ENCODE assay signal across 1 cellular context in genomic region chr17:8079291-8080207, GRCh38.
TF ChIP-seq lines count a peak whose summit lies in the region.

No MANE protein-coding gene starts in this region.

TF ChIP-seq in A549, 52 proteins besides CTCF, POLR2A, EP300 and RAD21 (continued from another document):
- TF ChIP-seq, protein P1, sequence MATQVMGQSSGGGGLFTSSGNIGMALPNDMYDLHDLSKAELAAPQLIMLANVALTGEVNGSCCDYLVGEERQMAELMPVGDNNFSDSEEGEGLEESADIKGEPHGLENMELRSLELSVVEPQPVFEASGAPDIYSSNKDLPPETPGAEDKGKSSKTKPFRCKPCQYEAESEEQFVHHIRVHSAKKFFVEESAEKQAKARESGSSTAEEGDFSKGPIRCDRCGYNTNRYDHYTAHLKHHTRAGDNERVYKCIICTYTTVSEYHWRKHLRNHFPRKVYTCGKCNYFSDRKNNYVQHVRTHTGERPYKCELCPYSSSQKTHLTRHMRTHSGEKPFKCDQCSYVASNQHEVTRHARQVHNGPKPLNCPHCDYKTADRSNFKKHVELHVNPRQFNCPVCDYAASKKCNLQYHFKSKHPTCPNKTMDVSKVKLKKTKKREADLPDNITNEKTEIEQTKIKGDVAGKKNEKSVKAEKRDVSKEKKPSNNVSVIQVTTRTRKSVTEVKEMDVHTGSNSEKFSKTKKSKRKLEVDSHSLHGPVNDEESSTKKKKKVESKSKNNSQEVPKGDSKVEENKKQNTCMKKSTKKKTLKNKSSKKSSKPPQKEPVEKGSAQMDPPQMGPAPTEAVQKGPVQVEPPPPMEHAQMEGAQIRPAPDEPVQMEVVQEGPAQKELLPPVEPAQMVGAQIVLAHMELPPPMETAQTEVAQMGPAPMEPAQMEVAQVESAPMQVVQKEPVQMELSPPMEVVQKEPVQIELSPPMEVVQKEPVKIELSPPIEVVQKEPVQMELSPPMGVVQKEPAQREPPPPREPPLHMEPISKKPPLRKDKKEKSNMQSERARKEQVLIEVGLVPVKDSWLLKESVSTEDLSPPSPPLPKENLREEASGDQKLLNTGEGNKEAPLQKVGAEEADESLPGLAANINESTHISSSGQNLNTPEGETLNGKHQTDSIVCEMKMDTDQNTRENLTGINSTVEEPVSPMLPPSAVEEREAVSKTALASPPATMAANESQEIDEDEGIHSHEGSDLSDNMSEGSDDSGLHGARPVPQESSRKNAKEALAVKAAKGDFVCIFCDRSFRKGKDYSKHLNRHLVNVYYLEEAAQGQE (IDR thresholded peaks at IDR 0.05): no peak
- TF ChIP-seq CEBPB (IDR thresholded peaks at IDR 0.05): no peak
- TF ChIP-seq, protein P2, sequence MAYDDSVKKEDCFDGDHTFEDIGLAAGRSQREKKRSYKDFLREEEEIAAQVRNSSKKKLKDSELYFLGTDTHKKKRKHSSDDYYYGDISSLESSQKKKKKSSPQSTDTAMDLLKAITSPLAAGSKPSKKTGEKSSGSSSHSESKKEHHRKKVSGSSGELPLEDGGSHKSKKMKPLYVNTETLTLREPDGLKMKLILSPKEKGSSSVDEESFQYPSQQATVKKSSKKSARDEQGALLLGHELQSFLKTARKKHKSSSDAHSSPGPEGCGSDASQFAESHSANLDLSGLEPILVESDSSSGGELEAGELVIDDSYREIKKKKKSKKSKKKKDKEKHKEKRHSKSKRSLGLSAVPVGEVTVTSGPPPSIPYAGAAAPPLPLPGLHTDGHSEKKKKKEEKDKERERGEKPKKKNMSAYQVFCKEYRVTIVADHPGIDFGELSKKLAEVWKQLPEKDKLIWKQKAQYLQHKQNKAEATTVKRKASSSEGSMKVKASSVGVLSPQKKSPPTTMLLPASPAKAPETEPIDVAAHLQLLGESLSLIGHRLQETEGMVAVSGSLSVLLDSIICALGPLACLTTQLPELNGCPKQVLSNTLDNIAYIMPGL (CRISPR knock-in tag; IDR thresholded peaks at IDR 0.05; ENCODE audit: borderline replicate concordance): peak; percentile 80; the same call in 1 of the 2 replicates
- TF ChIP-seq NPAS2 (CRISPR knock-in tag; IDR thresholded peaks at IDR 0.05; ENCODE audit: borderline replicate concordance): no peak
- TF ChIP-seq TFCP2L1 (CRISPR knock-in tag; IDR thresholded peaks at IDR 0.05): no peak
- no peak for TF ChIP-seq HDAC2 (IDR thresholded peaks at IDR 0.05)
- TF ChIP-seq JUN (IDR thresholded peaks at IDR 0.05): peak in 1 of 2 experiments; percentile 74; a peak in 2 of 5 replicates
- 0 out of 3 replicates have a peak, but pooled peaks have one; percentile 49 for TF ChIP-seq BCL3 (IDR thresholded peaks at IDR 0.05)
- no peak for TF ChIP-seq HOXA7 (CRISPR knock-in tag; IDR thresholded peaks at IDR 0.05)
- TF ChIP-seq KDM1A (IDR thresholded peaks at IDR 0.05; ENCODE audit: low read depth): no peak
- TF ChIP-seq TP53 (CRISPR knock-in tag; IDR thresholded peaks at IDR 0.05): 0 out of 2 replicates have a peak, but pooled peaks have one; percentile 54
- no peak for TF ChIP-seq FOSL2 (IDR thresholded peaks at IDR 0.05)
- no peak for TF ChIP-seq FOSL2 (CRISPR knock-in tag; IDR thresholded peaks at IDR 0.05)
- TF ChIP-seq RCOR1 (IDR thresholded peaks at IDR 0.05; ENCODE audit: low read depth, low read length): no peak
- peak; percentile 45; the same call in 1 of the 2 replicates for TF ChIP-seq FOXS1 (CRISPR knock-in tag; IDR thresholded peaks at IDR 0.05)
TF ChIP-seq in A549: peak in this region for 18.
